In the genomic region with DNA sequence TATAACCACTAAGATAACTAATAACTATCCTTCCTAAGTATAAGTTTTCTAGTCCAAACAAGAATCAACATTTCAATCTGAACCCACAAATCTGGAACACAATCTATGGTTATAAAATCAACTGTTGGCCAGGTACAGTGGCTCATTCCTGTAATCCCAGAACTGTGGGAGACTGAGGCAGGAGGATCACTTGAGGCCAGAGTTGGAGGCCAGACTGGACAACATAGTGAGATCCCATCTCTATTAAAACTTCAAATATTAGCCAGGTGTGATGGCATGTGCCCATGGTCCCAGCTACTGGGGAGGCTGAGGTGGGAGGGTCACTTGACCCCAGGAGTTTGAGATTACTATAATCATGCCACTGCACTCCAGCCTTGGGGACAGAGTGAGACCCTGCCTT, we compare ENCODE assay signal across 22 cellular contexts. TPM values are rescaled to one million over a fixed set of nuclear protein-coding genes. Genes with fewer than 3 reads are reported as not detected.
DNase-seq lines count a peak whose midpoint lies in the region; ATAC-seq, FAIRE-seq and TF ChIP-seq lines count a peak whose summit lies in the region.
"Had no signal": no experiment of that assay in that cellular context is flagged by ENCODE, and none has a peak within 500 bp of the region (broad histone marks: within the 10 kb centered on the region; RNA-seq: fewer than 3 reads in every experiment).

No MANE protein-coding gene starts in this region.

- POLR2A ChIA-PET in HepG2 (lab: Yijun Ruan, JAX) = no interaction called here
- POLR2A ChIA-PET in WTC11 (lab: Charles Lee) = no interaction called here
- POLR2A ChIA-PET in K562 (lab: Yijun Ruan, JAX) = no interaction called here

- H2AFZ ChIP-seq in HepG2 (ENCODE audit: low read length) (no peak overlapping the region), K562 (ENCODE audit: low read depth, low read length) (no peak overlapping the region)
- H2AFZ ChIP-seq: GM23248 had no signal

- DNase-seq in HepG2 (ENCODE audit: low spot score) (no peak), right lobe of liver (no peak), WTC11 (ENCODE audit: low spot score) (no peak), K562 (ENCODE audit: extremely low read depth in 1 of 4, low spot score in 3 of 4) (no peak), GOT3 (lab: John Stamatoyannopoulos, UW) (no peak), NCI-H1694 treated with DMSO at 0.1 percent for 48 hours (lab: John Stamatoyannopoulos, UW) (no peak)
- DNase-seq: Caco-2; CD4-positive, CD25-positive, alpha-beta regulatory T cell; CD8-positive, alpha-beta T cell; DMS 273 treated with DMSO at 0.1 percent for 48 hours; DMS79; EL; GDM1; GM23248; H9 had no signal

- H3K27me3 ChIP-seq in HepG2 (ENCODE audit: control insufficient read depth in 1 of 2, insufficient read depth in 2 of 2, low read length in 2 of 2) (no peaks in the 10 kb centered on the region), right lobe of liver (no peaks in the 10 kb centered on the region), K562 (ENCODE audit: control insufficient read depth in 2 of 2, insufficient read depth in 2 of 2, low read length in 2 of 2) (no peaks in the 10 kb centered on the region)
- H3K27me3 ChIP-seq: BLaER1 had no signal

- no peak overlapping the region for H3K4me3 Mint-ChIP-seq in WTC11
- H3K4me3 Mint-ChIP-seq: B cell; CD4-positive, CD25-positive, alpha-beta regulatory T cell; CD8-positive, alpha-beta T cell; H9 had no signal

- no peak for ATAC-seq in HepG2
- ATAC-seq in right lobe of liver = no peak
- ATAC-seq in WTC11 = no peak
- no peak for ATAC-seq in K562
- ATAC-seq: CD8-positive, alpha-beta T cell; GM12878; HCT116 had no signal

- H3K4me2 ChIP-seq in HepG2 (ENCODE audit: low read depth, low read length) = no peak overlapping the region
- H3K4me2 ChIP-seq in K562 (ENCODE audit: insufficient read depth, low read length) = no peak overlapping the region
- H3K4me2 ChIP-seq: BLaER1 had no signal

- no peak overlapping the region for H3K27ac Mint-ChIP-seq in WTC11
- H3K27ac Mint-ChIP-seq: B cell; CD4-positive, CD25-positive, alpha-beta regulatory T cell; CD8-positive, alpha-beta T cell; H9 had no signal

- H3K36me3 ChIP-seq in HepG2 (replicated peaks in 1 of 2; ENCODE audit: control insufficient read depth in 1 of 2, insufficient read depth in 2 of 2, low read length in 2 of 2) (peaks cover 37 to 82% of the 10 kb centered on the region in 2 experiments), right lobe of liver (peaks cover 8 to 92% (median 55%) of the 10 kb centered on the region in 4 donors), K562 (ENCODE audit: control insufficient read depth, insufficient read depth, low read length) (peaks cover 93% of the 10 kb centered on the region)

- in situ Hi-C loops in HepG2 (cut with HindIII; ENCODE audit: extremely low pct_ligation_motif_present, low pct_unique_long_range_greater_than_20kb) = no loop called here
- in situ Hi-C loops in K562 (cut with MboI) = no loop called here

- no peaks in the 10 kb centered on the region for H3K27me3 Mint-ChIP-seq in WTC11 (ENCODE audit: low read depth)
- H3K27me3 Mint-ChIP-seq: B cell; CD4-positive, CD25-positive, alpha-beta regulatory T cell had no signal

- H3K27ac ChIP-seq in HepG2 (ENCODE audit: extremely low read length, insufficient read depth, low read length) (no peak overlapping the region), right lobe of liver (no peak overlapping the region), K562 (ENCODE audit: extremely low read depth, low read depth, low read length) (no peak overlapping the region)
- H3K27ac ChIP-seq: BLaER1, C4-2B, GM23248 had no signal

- peaks cover 5% of the 10 kb centered on the region; the same call in 1 of the 2 replicates for H4K20me1 ChIP-seq in HepG2 (ENCODE audit: insufficient read depth, low read length)
- no peaks in the 10 kb centered on the region; the same call in 1 of the 2 replicates for H4K20me1 ChIP-seq in K562 (replicated peaks; ENCODE audit: control insufficient read depth, insufficient read depth, low read length)

- no peak for TF ChIP-seq CTCF in HepG2 (CRISPR knock-in tag; IDR thresholded peaks at IDR 0.05)
- no peak for TF ChIP-seq CTCF in right lobe of liver (IDR thresholded peaks at IDR 0.05)
- TF ChIP-seq CTCF in WTC11 (IDR thresholded peaks at IDR 0.05) = no peak
- no peak for TF ChIP-seq CTCF in K562 (IDR thresholded peaks at IDR 0.05 in 2 of 3, conservative IDR thresholded peaks at IDR 0.05 in 1 of 3; ENCODE audit: insufficient read depth in 2 of 3, low read depth in 1 of 3, low read length in 3 of 3)

- peaks cover 70% of the 10 kb centered on the region for H3K36me3 Mint-ChIP-seq in WTC11

- intact Hi-C loops in HepG2 (cut with micrococcal nuclease; ENCODE audit: unreplicated experiment) (no loop called here), right lobe of liver (cut with DNase I) (no loop called here), K562 (cut with micrococcal nuclease) (no loop called here)

- FAIRE-seq in HepG2 (lab: Jason Lieb, UNC) = no peak
- FAIRE-seq in K562 (lab: Jason Lieb, UNC) = peak; percentile 54
- FAIRE-seq: D721Med, GM12878, GM19239 had no signal

- no peaks in the 10 kb centered on the region for H3K9me3 Mint-ChIP-seq in WTC11
- H3K9me3 Mint-ChIP-seq: CD4-positive, CD25-positive, alpha-beta regulatory T cell; CD8-positive, alpha-beta T cell; H9 had no signal

- H3K9me3 ChIP-seq in HepG2 (ENCODE audit: low read length) = no peaks in the 10 kb centered on the region
- no peaks in the 10 kb centered on the region for H3K9me3 ChIP-seq in right lobe of liver
- no peaks in the 10 kb centered on the region for H3K9me3 ChIP-seq in K562 (replicated peaks; ENCODE audit: control insufficient read depth, insufficient read depth, low read depth, low read length)
- H3K9me3 ChIP-seq: BLaER1, Caco-2 had no signal

- BruUV-seq in HepG2 (replicated peaks; lab: Mats Ljungman, UMichigan) (no TSS peak), K562 (replicated peaks; lab: Mats Ljungman, UMichigan) (no TSS peak)

- H3K4me1 Mint-ChIP-seq in WTC11 = no peaks in the 10 kb centered on the region
- H3K4me1 Mint-ChIP-seq: H9 had no signal

- H3K79me2 ChIP-seq in HepG2 (ENCODE audit: insufficient read depth, low read length) (no peaks in the 10 kb centered on the region), K562 (ENCODE audit: control insufficient read depth, insufficient read depth, low read length) (peaks cover 8% of the 10 kb centered on the region; the same call in 2 of the 3 replicates)

- TF ChIP-seq EP300 in HepG2 (IDR thresholded peaks at IDR 0.05; ENCODE audit: low read depth in 2 of 2, low read length in 2 of 2) (no peak), HepG2 (CRISPR knock-in tag; IDR thresholded peaks at IDR 0.05; ENCODE audit: borderline replicate concordance) (no peak), K562 (IDR thresholded peaks at IDR 0.05; ENCODE audit: low read length) (no peak)

- TF ChIP-seq POLR2A in HepG2 (IDR thresholded peaks at IDR 0.05; ENCODE audit: insufficient read depth in 1 of 2, low read depth in 2 of 2, low read length in 2 of 2) (no peak), right lobe of liver (IDR thresholded peaks at IDR 0.05) (no peak), K562 (conservative IDR thresholded peaks at IDR 0.05) (no peak)

- no peaks in the 10 kb centered on the region for H3K9me1 ChIP-seq in K562 (ENCODE audit: control insufficient read depth, insufficient read depth, low read length)

- TF ChIP-seq RAD21 in HepG2 (CRISPR knock-in tag; IDR thresholded peaks at IDR 0.05) = no peak
- TF ChIP-seq RAD21 in K562 (CRISPR knock-in tag; conservative IDR thresholded peaks at IDR 0.05 in 1 of 2, IDR thresholded peaks at IDR 0.05 in 1 of 2) = no peak

- no peak overlapping the region for H3K9ac ChIP-seq in HepG2 (ENCODE audit: insufficient read depth, low read depth, low read length)
- H3K9ac ChIP-seq in K562 (ENCODE audit: insufficient read depth in 1 of 2, low read depth in 2 of 2, low read length in 2 of 2) = no peak overlapping the region
- H3K9ac ChIP-seq: BLaER1, GM23248 had no signal

- H3K4me3 ChIP-seq in HepG2 (replicated peaks in 1 of 3; ENCODE audit: insufficient read depth in 1 of 3, low read depth in 2 of 3, low read length in 3 of 3) (no peak overlapping the region), right lobe of liver (no peak overlapping the region), K562 (no peak overlapping the region)
- H3K4me3 ChIP-seq: BLaER1, GM12878, GM23248 had no signal

- CTCF ChIA-PET in HepG2 (lab: Yijun Ruan, JAX; ENCODE audit: low intra/inter-chr PET ratio, low total read pairs) = no interaction called here
- CTCF ChIA-PET in WTC11 (lab: Charles Lee) = no interaction called here
- CTCF ChIA-PET in K562 (lab: Yijun Ruan, JAX; ENCODE audit: low intra/inter-chr PET ratio) = no interaction called here

- H3K4me1 ChIP-seq in HepG2 (ENCODE audit: insufficient read depth, low read length) = peaks cover 5% of the 10 kb centered on the region
- no peaks in the 10 kb centered on the region for H3K4me1 ChIP-seq in right lobe of liver
- no peaks in the 10 kb centered on the region for H3K4me1 ChIP-seq in K562 (replicated peaks in 1 of 2; ENCODE audit: control insufficient read depth in 2 of 2, insufficient read depth in 2 of 2, low read length in 2 of 2)
- H3K4me1 ChIP-seq: BLaER1, Caco-2 had no signal

RNA-seq across cellular contexts. Expression of a gene that starts 11.2 kb away (rescaled TPM):
- 98.8 and 102 TPM in 2 replicates for total RNA-seq in HepG2 (2016; rRNA removed; fragmentation: Illumina TruSeq; extraction: Trizol)
- 53.7 and 54.0 TPM in 2 replicates for total RNA-seq in HepG2 (2016; cell fraction: cytosol; rRNA removed; fragmentation: Illumina TruSeq; extraction: Trizol; ENCODE audit: low read depth)
- 99.9 and 104 TPM in 2 replicates for total RNA-seq in HepG2 (2016; cell fraction: insoluble cytoplasmic fraction; rRNA removed; fragmentation: Illumina TruSeq; extraction: Trizol)
- total RNA-seq in HepG2 (2016; cell fraction: membrane; rRNA removed; fragmentation: Illumina TruSeq; extraction: Trizol) = 68.2 and 74.9 TPM in 2 replicates
- total RNA-seq in HepG2 (2016; cell fraction: nucleus; rRNA removed; fragmentation: Illumina TruSeq; extraction: Trizol) = 65.4 and 78.9 TPM in 2 replicates
- polyA plus RNA-seq in HepG2 (2011; rRNA removed) = 125 and 134 TPM in 2 replicates
- polyA plus RNA-seq in HepG2 (2011; cell fraction: cytosol; rRNA removed) = 80.7 and 93.0 TPM in 2 replicates
- 151 and 160 TPM in 2 replicates for polyA plus RNA-seq in HepG2 (2011; cell fraction: nucleus; rRNA removed)
- polyA plus RNA-seq in HepG2 (2012) = 83.3 and 86.4 TPM in 2 replicates
- polyA plus RNA-seq in HepG2 (2016; cell fraction: cytosol; fragmentation: Illumina TruSeq; extraction: Trizol; ENCODE audit: low read depth) = 52.6 and 54.6 TPM in 2 replicates
- 116 and 119 TPM in 2 replicates for polyA plus RNA-seq in HepG2 (2016; cell fraction: insoluble cytoplasmic fraction; fragmentation: Illumina TruSeq; extraction: Trizol; ENCODE audit: low read depth)
- polyA plus RNA-seq in HepG2 (2016; cell fraction: membrane; fragmentation: Illumina TruSeq; extraction: Trizol; ENCODE audit: low read depth) = 57.0 and 60.0 TPM in 2 replicates
- 139 and 145 TPM in 2 replicates for polyA plus RNA-seq in HepG2 (2016; cell fraction: nucleus; fragmentation: Illumina TruSeq; extraction: Trizol; ENCODE audit: insufficient read depth, low read depth)
- 73.5 and 104 TPM in 2 replicates for polyA minus RNA-seq in HepG2 (2011; rRNA and poly(A)+ RNA removed; ENCODE audit: low replicate concordance)
- 43.8 and 44.2 TPM in 2 replicates for polyA minus RNA-seq in HepG2 (2011; cell fraction: cytosol; rRNA and poly(A)+ RNA removed)
- 103 and 105 TPM in 2 replicates for polyA minus RNA-seq in HepG2 (2011; cell fraction: nucleus; rRNA and poly(A)+ RNA removed)
- 10 to 100 TPM; 36.1 to 52.1 (median 47.9) TPM for total RNA-seq in right lobe of liver
- total RNA-seq in WTC11 (2021) = 60.4 to 70.3 TPM (median 62.2 TPM) in 3 replicates
- 66.4 and 131 TPM in 2 replicates for total RNA-seq in K562 (2011; cell fraction: chromatin; rRNA removed; ENCODE audit: low replicate concordance)
- 51.5 and 69.3 TPM in 2 replicates for total RNA-seq in K562 (2011; cell fraction: nucleolus; rRNA removed)
- 82.0 and 106 TPM in 2 replicates for total RNA-seq in K562 (2011; cell fraction: nucleoplasm; rRNA removed)
- total RNA-seq in K562 (2014; rRNA removed) = 147 and 148 TPM in 2 replicates
- 110 and 115 TPM in 2 replicates for total RNA-seq in K562 (2014; rRNA removed; fragmentation: Illumina TruSeq; extraction: Trizol)
- total RNA-seq in K562 (2015; rRNA removed; fragmentation: Illumina TruSeq; extraction: Trizol) = 121 and 129 TPM in 2 replicates
- total RNA-seq in K562 (2021) = 90.7 and 92.1 TPM in 2 replicates
- polyA plus RNA-seq in K562 (2011; rRNA removed) = 87.7 and 115 TPM in 2 replicates
- 69.2 and 80.0 TPM in 2 replicates for polyA plus RNA-seq in K562 (2011; cell fraction: cytosol; rRNA removed)
- 109 and 150 TPM in 2 replicates for polyA plus RNA-seq in K562 (2011; cell fraction: nucleus; rRNA removed)
- 70.1 and 91.3 TPM in 2 replicates for polyA plus RNA-seq in K562 (2012)
- polyA plus RNA-seq in K562 (2014; fragmentation: Illumina TruSeq; extraction: Trizol) = 113 and 150 TPM in 2 replicates
- 100 to 1,000 TPM in 1 of 2 experiments, 10 to 100 TPM in 1; 85.0 to 118 TPM for polyA plus RNA-seq in K562 (2014; fragmentation: Nextera tagmentation; extraction: Ambion mirVana)
- 162 and 170 TPM in 2 replicates for polyA plus RNA-seq in K562 (2014; rRNA removed)
- polyA minus RNA-seq in K562 (2011; rRNA and poly(A)+ RNA removed) = 71.8 and 80.3 TPM in 2 replicates
- polyA minus RNA-seq in K562 (2011; cell fraction: cytosol; rRNA and poly(A)+ RNA removed) = 32.1 and 35.6 TPM in 2 replicates
- polyA minus RNA-seq in K562 (2011; cell fraction: nucleus; rRNA and poly(A)+ RNA removed) = 47.5 and 52.8 TPM in 2 replicates

RNA-seq across cellular contexts. Expression of a gene that starts 49.3 kb away (rescaled TPM):
- total RNA-seq in HepG2 (2016; rRNA removed; fragmentation: Illumina TruSeq; extraction: Trizol) = 12.4 and 15.2 TPM in 2 replicates
- 11.3 and 12.6 TPM in 2 replicates for total RNA-seq in HepG2 (2016; cell fraction: cytosol; rRNA removed; fragmentation: Illumina TruSeq; extraction: Trizol; ENCODE audit: low read depth)
- 12.5 and 16.2 TPM in 2 replicates for total RNA-seq in HepG2 (2016; cell fraction: insoluble cytoplasmic fraction; rRNA removed; fragmentation: Illumina TruSeq; extraction: Trizol)
- total RNA-seq in HepG2 (2016; cell fraction: membrane; rRNA removed; fragmentation: Illumina TruSeq; extraction: Trizol) = 13.1 and 16.4 TPM in 2 replicates
- 20.2 and 24.3 TPM in 2 replicates for total RNA-seq in HepG2 (2016; cell fraction: nucleus; rRNA removed; fragmentation: Illumina TruSeq; extraction: Trizol)
- 18.7 and 20.1 TPM in 2 replicates for polyA plus RNA-seq in HepG2 (2011; rRNA removed)
- 6.4 and 7.9 TPM in 2 replicates for polyA plus RNA-seq in HepG2 (2011; cell fraction: cytosol; rRNA removed)
- polyA plus RNA-seq in HepG2 (2011; cell fraction: nucleus; rRNA removed) = 37.0 and 42.7 TPM in 2 replicates
- 15.6 and 20.3 TPM in 2 replicates for polyA plus RNA-seq in HepG2 (2012)
- 6.2 and 6.8 TPM in 2 replicates for polyA plus RNA-seq in HepG2 (2016; cell fraction: cytosol; fragmentation: Illumina TruSeq; extraction: Trizol; ENCODE audit: low read depth)
- polyA plus RNA-seq in HepG2 (2016; cell fraction: insoluble cytoplasmic fraction; fragmentation: Illumina TruSeq; extraction: Trizol; ENCODE audit: low read depth) = 9.1 and 9.6 TPM in 2 replicates
- 5.2 and 5.7 TPM in 2 replicates for polyA plus RNA-seq in HepG2 (2016; cell fraction: membrane; fragmentation: Illumina TruSeq; extraction: Trizol; ENCODE audit: low read depth)
- polyA plus RNA-seq in HepG2 (2016; cell fraction: nucleus; fragmentation: Illumina TruSeq; extraction: Trizol; ENCODE audit: insufficient read depth, low read depth) = 35.4 and 37.2 TPM in 2 replicates
- polyA minus RNA-seq in HepG2 (2011; rRNA and poly(A)+ RNA removed; ENCODE audit: low replicate concordance) = 6.8 and 15.4 TPM in 2 replicates
- 7.7 and 8.4 TPM in 2 replicates for polyA minus RNA-seq in HepG2 (2011; cell fraction: cytosol; rRNA and poly(A)+ RNA removed)
- polyA minus RNA-seq in HepG2 (2011; cell fraction: nucleus; rRNA and poly(A)+ RNA removed) = 50.2 and 59.9 TPM in 2 replicates
- 1 to 10 TPM; 2.0 to 8.1 (median 5.4) TPM for total RNA-seq in right lobe of liver
- 18.0 to 19.3 TPM (median 18.2 TPM) in 3 replicates for total RNA-seq in WTC11 (2021)
- 29.4 and 53.1 TPM in 2 replicates for total RNA-seq in K562 (2011; cell fraction: chromatin; rRNA removed; ENCODE audit: low replicate concordance)
- total RNA-seq in K562 (2011; cell fraction: nucleolus; rRNA removed) = 26.8 and 30.5 TPM in 2 replicates
- 35.5 and 54.2 TPM in 2 replicates for total RNA-seq in K562 (2011; cell fraction: nucleoplasm; rRNA removed)
- 7.5 and 8.7 TPM in 2 replicates for total RNA-seq in K562 (2014; rRNA removed)
- total RNA-seq in K562 (2014; rRNA removed; fragmentation: Illumina TruSeq; extraction: Trizol) = 11.2 and 11.9 TPM in 2 replicates
- 11.2 and 11.4 TPM in 2 replicates for total RNA-seq in K562 (2015; rRNA removed; fragmentation: Illumina TruSeq; extraction: Trizol)
- total RNA-seq in K562 (2021) = 13.8 and 15.5 TPM in 2 replicates
- polyA plus RNA-seq in K562 (2011; rRNA removed) = 17.7 and 21.9 TPM in 2 replicates
- 6.3 and 9.8 TPM in 2 replicates for polyA plus RNA-seq in K562 (2011; cell fraction: cytosol; rRNA removed)
- polyA plus RNA-seq in K562 (2011; cell fraction: nucleus; rRNA removed) = 37.4 and 38.9 TPM in 2 replicates
- polyA plus RNA-seq in K562 (2012) = 9.6 and 13.4 TPM in 2 replicates
- polyA plus RNA-seq in K562 (2014; fragmentation: Illumina TruSeq; extraction: Trizol) = 11.2 and 11.7 TPM in 2 replicates
- polyA plus RNA-seq in K562 (2014; fragmentation: Nextera tagmentation; extraction: Ambion mirVana) = 10 to 100 TPM; 10.0 to 11.0 TPM
- polyA plus RNA-seq in K562 (2014; rRNA removed) = 13.0 and 14.7 TPM in 2 replicates
- 13.8 and 19.2 TPM in 2 replicates for polyA minus RNA-seq in K562 (2011; rRNA and poly(A)+ RNA removed)
- 7.1 and 7.4 TPM in 2 replicates for polyA minus RNA-seq in K562 (2011; cell fraction: cytosol; rRNA and poly(A)+ RNA removed)
- 19.9 and 33.3 TPM in 2 replicates for polyA minus RNA-seq in K562 (2011; cell fraction: nucleus; rRNA and poly(A)+ RNA removed)

RNA-seq across cellular contexts. Expression of a gene that starts 55.2 kb away (rescaled TPM):
- total RNA-seq in HepG2 (2016; rRNA removed; fragmentation: Illumina TruSeq; extraction: Trizol) = 6.1 and 8.5 TPM in 2 replicates
- 1.1 and 1.4 TPM in 2 replicates for total RNA-seq in HepG2 (2016; cell fraction: cytosol; rRNA removed; fragmentation: Illumina TruSeq; extraction: Trizol; ENCODE audit: low read depth)
- 6.3 and 8.1 TPM in 2 replicates for total RNA-seq in HepG2 (2016; cell fraction: insoluble cytoplasmic fraction; rRNA removed; fragmentation: Illumina TruSeq; extraction: Trizol)
- total RNA-seq in HepG2 (2016; cell fraction: membrane; rRNA removed; fragmentation: Illumina TruSeq; extraction: Trizol) = 3.3 and 5.0 TPM in 2 replicates
- total RNA-seq in HepG2 (2016; cell fraction: nucleus; rRNA removed; fragmentation: Illumina TruSeq; extraction: Trizol) = 4.2 and 6.5 TPM in 2 replicates
- 4.3 and 4.4 TPM in 2 replicates for polyA plus RNA-seq in HepG2 (2011; rRNA removed)
- 3.1 and 4.6 TPM in 2 replicates for polyA plus RNA-seq in HepG2 (2011; cell fraction: cytosol; rRNA removed)
- 4.5 and 5.1 TPM in 2 replicates for polyA plus RNA-seq in HepG2 (2011; cell fraction: nucleus; rRNA removed)
- polyA plus RNA-seq in HepG2 (2012) = 3.2 and 4.0 TPM in 2 replicates
- 0.46 and 0.50 TPM in 2 replicates for polyA plus RNA-seq in HepG2 (2016; cell fraction: cytosol; fragmentation: Illumina TruSeq; extraction: Trizol; ENCODE audit: low read depth)
- polyA plus RNA-seq in HepG2 (2016; cell fraction: insoluble cytoplasmic fraction; fragmentation: Illumina TruSeq; extraction: Trizol; ENCODE audit: low read depth) = 4.7 and 5.7 TPM in 2 replicates
- 1.3 and 1.4 TPM in 2 replicates for polyA plus RNA-seq in HepG2 (2016; cell fraction: membrane; fragmentation: Illumina TruSeq; extraction: Trizol; ENCODE audit: low read depth)
- polyA plus RNA-seq in HepG2 (2016; cell fraction: nucleus; fragmentation: Illumina TruSeq; extraction: Trizol; ENCODE audit: insufficient read depth, low read depth) = 6.8 and 8.0 TPM in 2 replicates
- 6.3 and 6.9 TPM in 2 replicates for polyA minus RNA-seq in HepG2 (2011; rRNA and poly(A)+ RNA removed; ENCODE audit: low replicate concordance)
- polyA minus RNA-seq in HepG2 (2011; cell fraction: cytosol; rRNA and poly(A)+ RNA removed) = 5.3 and 6.2 TPM in 2 replicates
- polyA minus RNA-seq in HepG2 (2011; cell fraction: nucleus; rRNA and poly(A)+ RNA removed) = 7.1 and 7.7 TPM in 2 replicates
- 1 to 10 TPM; 1.1 to 2.0 (median 1.8) TPM for total RNA-seq in right lobe of liver
- 2.4 to 3.5 TPM (median 3.4 TPM) in 3 replicates for total RNA-seq in WTC11 (2021)
- total RNA-seq in K562 (2011; cell fraction: chromatin; rRNA removed; ENCODE audit: low replicate concordance) = 4.1 and 7.4 TPM in 2 replicates
- total RNA-seq in K562 (2011; cell fraction: nucleolus; rRNA removed) = 3.7 and 5.2 TPM in 2 replicates
- total RNA-seq in K562 (2011; cell fraction: nucleoplasm; rRNA removed) = 4.3 and 4.4 TPM in 2 replicates
- 2.3 and 2.9 TPM in 2 replicates for total RNA-seq in K562 (2014; rRNA removed)
- total RNA-seq in K562 (2014; rRNA removed; fragmentation: Illumina TruSeq; extraction: Trizol) = 3.2 and 3.9 TPM in 2 replicates
- total RNA-seq in K562 (2015; rRNA removed; fragmentation: Illumina TruSeq; extraction: Trizol) = 3.4 and 4.5 TPM in 2 replicates
- total RNA-seq in K562 (2021) = 2.2 and 2.5 TPM in 2 replicates
- polyA plus RNA-seq in K562 (2011; rRNA removed) = 3.6 and 3.9 TPM in 2 replicates
- 2.0 and 2.7 TPM in 2 replicates for polyA plus RNA-seq in K562 (2011; cell fraction: cytosol; rRNA removed)
- 2.9 and 3.7 TPM in 2 replicates for polyA plus RNA-seq in K562 (2011; cell fraction: nucleus; rRNA removed)
- polyA plus RNA-seq in K562 (2012) = 1.6 and 1.9 TPM in 2 replicates
- 2.8 and 3.4 TPM in 2 replicates for polyA plus RNA-seq in K562 (2014; fragmentation: Illumina TruSeq; extraction: Trizol)
- polyA plus RNA-seq in K562 (2014; fragmentation: Nextera tagmentation; extraction: Ambion mirVana) = 1 to 10 TPM; 3.3 to 4.2 TPM
- 1.6 and 2.0 TPM in 2 replicates for polyA plus RNA-seq in K562 (2014; rRNA removed)
- polyA minus RNA-seq in K562 (2011; rRNA and poly(A)+ RNA removed) = 6.2 and 8.0 TPM in 2 replicates
- polyA minus RNA-seq in K562 (2011; cell fraction: cytosol; rRNA and poly(A)+ RNA removed) = 2.6 and 2.8 TPM in 2 replicates
- 2.7 and 3.1 TPM in 2 replicates for polyA minus RNA-seq in K562 (2011; cell fraction: nucleus; rRNA and poly(A)+ RNA removed)
